Comparison of ENCODE assay signal across 6 cellular contexts in the genomic region with DNA sequence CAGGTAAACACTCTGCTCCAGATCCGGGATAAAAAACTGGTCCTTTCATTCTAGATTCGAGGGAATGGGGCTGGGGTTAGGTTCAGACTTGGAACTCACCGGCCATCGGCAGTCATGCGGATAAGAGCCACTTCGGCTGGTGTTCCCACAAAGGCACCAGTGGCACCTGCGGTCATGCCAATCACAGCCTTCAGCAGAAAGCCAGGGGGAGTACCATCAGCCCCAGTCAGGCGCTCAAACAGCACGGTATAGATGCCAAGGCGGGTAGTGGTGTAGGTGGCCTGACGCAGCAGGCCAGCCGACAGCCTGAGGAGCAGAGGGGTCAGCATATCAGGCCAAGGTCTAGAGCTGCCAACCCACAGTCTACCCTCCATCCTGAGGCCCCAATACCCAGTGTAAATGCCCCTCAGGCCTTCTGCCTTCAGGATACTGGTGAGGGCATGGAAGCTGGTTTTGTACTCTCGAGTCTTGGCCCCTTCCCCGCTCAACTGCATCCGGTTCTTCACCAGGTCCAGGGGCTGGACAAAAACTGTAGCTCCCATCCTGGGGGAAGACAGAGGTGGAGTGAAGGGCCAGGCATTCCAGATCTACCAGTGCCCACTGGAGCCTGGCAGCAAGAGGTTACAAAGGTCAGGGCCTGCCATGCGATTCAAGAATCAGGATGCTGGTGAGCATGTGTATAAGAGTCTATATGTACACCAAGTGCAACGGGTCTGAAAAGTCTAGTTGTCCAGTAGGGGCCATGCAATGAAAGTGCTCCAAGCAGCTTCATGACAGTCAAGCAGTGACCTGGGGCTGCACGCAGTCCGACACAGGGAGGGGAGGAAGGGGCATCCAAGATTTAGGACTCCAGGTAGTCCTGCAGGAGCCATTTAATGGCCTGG. TPM values are rescaled to one million over a fixed set of nuclear protein-coding genes. Genes with fewer than 3 reads are reported as not detected.
A peak's percentile ranks its signal among the peaks of the same experiment; 100 is the strongest.
DNase-seq lines count a peak whose midpoint lies in the region; FAIRE-seq and TF ChIP-seq lines count a peak whose summit lies in the region.

No MANE protein-coding gene starts in this region.

- H3K4me3 Mint-ChIP-seq in activated naive CD8-positive, alpha-beta T cell: peak overlapping the region; percentile 96
- H3K4me3 Mint-ChIP-seq in mesothelial cell of epicardium: peak overlapping the region; percentile 87

- H3K27me3 Mint-ChIP-seq in activated naive CD8-positive, alpha-beta T cell: no peaks in the 10 kb centered on the region
- H3K27me3 Mint-ChIP-seq in mesothelial cell of epicardium (ENCODE audit: low read depth): no peaks in the 10 kb centered on the region

- DNase-seq in GM18507 (ENCODE audit: extremely low spot score, insufficient read length, low read depth): no peak
- no peak for DNase-seq in mesothelial cell of epicardium (ENCODE audit: low spot score in 2 of 2, unreplicated experiment in 2 of 2)
- DNase-seq in HK-2 (ENCODE audit: unreplicated experiment): no peak
- DNase-seq in activated CD4-positive, alpha-beta T cell treated with anti-CD3 and anti-CD28 coated beads for 4 hours: no peak
- no peak for DNase-seq in nucleus accumbens (lab: John Stamatoyannopoulos, UW)

- H3K27ac Mint-ChIP-seq in activated naive CD8-positive, alpha-beta T cell: peak overlapping the region; percentile 96
- peak overlapping the region; percentile 91 for H3K27ac Mint-ChIP-seq in mesothelial cell of epicardium

- peak; percentile 42 for FAIRE-seq in GM18507 (lab: Jason Lieb, UNC)

- H3K4me1 Mint-ChIP-seq in activated naive CD8-positive, alpha-beta T cell (ENCODE audit: low read depth): peaks cover 55% of the 10 kb centered on the region
- peaks cover 34% of the 10 kb centered on the region for H3K4me1 Mint-ChIP-seq in mesothelial cell of epicardium

- H3K36me3 Mint-ChIP-seq in activated naive CD8-positive, alpha-beta T cell: peaks cover 6% of the 10 kb centered on the region
- H3K36me3 Mint-ChIP-seq in mesothelial cell of epicardium: peaks cover 2% of the 10 kb centered on the region

- H3K9me3 Mint-ChIP-seq in activated naive CD8-positive, alpha-beta T cell (ENCODE audit: low read depth): no peaks in the 10 kb centered on the region
- H3K9me3 Mint-ChIP-seq in mesothelial cell of epicardium: no peaks in the 10 kb centered on the region

- TF ChIP-seq CTCF in mesothelial cell of epicardium (IDR thresholded peaks at IDR 0.05; ENCODE audit: unreplicated experiment): no peak

RNA-seq across cellular contexts. Expression of a gene that starts 0.9 kb away (rescaled TPM):
- 52.5 to 54.2 TPM (median 53.9 TPM) in 3 replicates for total RNA-seq in mesothelial cell of epicardium

RNA-seq across cellular contexts. Expression of a gene that starts 1.2 kb away (rescaled TPM):
- total RNA-seq in mesothelial cell of epicardium: 72.3 to 74.6 TPM (median 73.1 TPM) in 3 replicates

RNA-seq across cellular contexts. Expression of a gene that starts 6.8 kb away (rescaled TPM):
- not detected in 3 replicates for total RNA-seq in mesothelial cell of epicardium

RNA-seq across cellular contexts. Expression of a gene that starts 9.4 kb away (rescaled TPM):
- 357 to 377 TPM (median 370 TPM) in 3 replicates for total RNA-seq in mesothelial cell of epicardium

RNA-seq across cellular contexts. Expression of a gene that starts 12.0 kb away (rescaled TPM):
- total RNA-seq in mesothelial cell of epicardium: 21.2 to 25.3 TPM (median 22.4 TPM) in 3 replicates
